In the genomic region with DNA sequence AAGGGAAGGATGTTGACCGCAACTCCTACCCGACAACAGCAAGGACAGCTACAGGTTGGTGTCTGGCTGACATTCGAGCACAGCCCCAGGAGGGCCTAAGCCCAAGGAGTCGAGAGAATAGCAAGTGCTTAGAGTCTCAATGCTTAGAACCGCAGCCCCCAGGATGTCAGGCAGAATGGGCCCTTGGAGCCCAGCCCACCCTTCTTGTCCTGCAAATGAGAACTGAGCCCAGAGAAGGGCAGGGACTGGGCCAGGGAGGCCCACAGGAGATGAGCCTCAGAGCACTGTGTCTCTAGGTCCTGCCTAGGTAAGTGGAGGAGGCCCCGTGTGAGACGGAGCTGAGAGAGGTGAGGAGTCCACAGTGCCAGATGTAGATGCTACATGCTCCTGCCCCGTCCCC, we compare ENCODE assay signal across 18 cellular contexts.
"Had no signal": no experiment of that assay in that cellular context is flagged by ENCODE, and none has a peak within 500 bp of the region (broad histone marks: within the 10 kb centered on the region; RNA-seq: fewer than 3 reads in every experiment).

No MANE protein-coding gene starts in this region.

- H3K27ac Mint-ChIP-seq: activated CD4-positive, alpha-beta memory T cell treated with anti-CD3 and anti-CD28 coated beads for 36 hours; nephron; T-helper 17 cell had no signal

- ATAC-seq: activated T-cell treated with anti-CD3 and anti-CD28 coated beads, Interleukin-2, amount 50 U/mL, for 4 hours; esophagus mucosa; left colon; lower lobe of right lung; T-helper 17 cell had no signal

- H3K9me3 Mint-ChIP-seq: activated B cell treated with CpG ODN at 0.5 μM for 24 hours; activated T-cell treated with anti-CD3 and anti-CD28 coated beads, Interleukin-2, amount 50 U/mL, for 4 hours; nephron had no signal

- H3K4me3 Mint-ChIP-seq: activated B cell treated with CpG ODN at 0.5 μM for 24 hours; activated CD4-positive, alpha-beta memory T cell treated with anti-CD3 and anti-CD28 coated beads for 36 hours; activated T-cell treated with anti-CD3 and anti-CD28 coated beads, Interleukin-2, amount 50 U/mL, for 4 hours; nephron; T-helper 17 cell had no signal

- DNase-seq: activated B cell treated with CpG ODN at 0.5 μM for 24 hours; activated CD4-positive, alpha-beta memory T cell treated with anti-CD3 and anti-CD28 coated beads for 36 hours; activated CD4-positive, alpha-beta T cell treated with anti-CD3 and anti-CD28 coated beads for 4 hours; activated naive CD4-positive, alpha-beta T cell treated with anti-CD3 and anti-CD28 coated beads, Interleukin-2, amount 50 U/mL, for 16 hours; activated T-cell treated with anti-CD3 and anti-CD28 coated beads, Interleukin-2, amount 50 U/mL, for 4 hours; aorta; cerebellar nuclear complex; cortex of kidney; effector CD4-positive, alpha-beta T cell; lower lobe of right lung; midbrain; occipital lobe; stimulated activated naive CD4-positive, alpha-beta T cell; substantia nigra; T-helper 17 cell had no signal

- H3K36me3 Mint-ChIP-seq: activated CD4-positive, alpha-beta memory T cell treated with anti-CD3 and anti-CD28 coated beads for 36 hours had no signal

- H3K4me1 Mint-ChIP-seq: activated B cell treated with CpG ODN at 0.5 μM for 24 hours, T-helper 17 cell had no signal
